In genomic region chr2:6944546-6944945, GRCh38 we compare ENCODE assay signal across 19 cellular contexts. TPM values are rescaled to one million over a fixed set of nuclear protein-coding genes. Genes with fewer than 3 reads are reported as not detected.
DNase-seq lines count a peak whose midpoint lies in the region; TF ChIP-seq lines count a peak whose summit lies in the region.
"Had no signal": no experiment of that assay in that cellular context is flagged by ENCODE, and none has a peak within 500 bp of the region (broad histone marks: within the 10 kb centered on the region; RNA-seq: fewer than 3 reads in every experiment).

No MANE protein-coding gene starts in this region.

- H3K79me2 ChIP-seq in H9 (ENCODE audit: insufficient read depth, low read length) (peaks cover 2% of the 10 kb centered on the region; the same call in 1 of the 2 replicates), PC-9 (ENCODE audit: low read depth) (no peaks in the 10 kb centered on the region)

- no peak overlapping the region for H3K18ac ChIP-seq in H9 (ENCODE audit: insufficient read length, low read depth, low read length)

- H3K9me3 Mint-ChIP-seq in activated CD4-positive, alpha-beta T cell treated with anti-CD3 and anti-CD28 coated beads, Interleukin-2, amount 10 ng/mL, durations not matched to agents 24 days and 14 days: no peaks in the 10 kb centered on the region
- H3K9me3 Mint-ChIP-seq in H9: no peaks in the 10 kb centered on the region

- peak overlapping the region; percentile 58 for H3K27ac ChIP-seq in cingulate gyrus (ENCODE audit: low read depth, low read length)
- peak overlapping the region; percentile 21 for H3K27ac ChIP-seq in layer of hippocampus (ENCODE audit: low read depth, low read length)
- H3K27ac ChIP-seq in temporal lobe (ENCODE audit: low read depth, low read length): peak overlapping the region; percentile 73
- no peak overlapping the region for H3K27ac ChIP-seq in H9 (ENCODE audit: insufficient read length, low read depth, low read length)
- H3K27ac ChIP-seq in PC-9: no peak overlapping the region
- H3K27ac ChIP-seq: 22Rv1 had no signal

- CTCF ChIA-PET in PC-9 (lab: Charles Lee): no interaction called here

- DNase-seq in activated CD4-positive, alpha-beta T cell treated with anti-CD3 and anti-CD28 coated beads, Interleukin-2, amount 10 ng/mL, durations not matched to agents 24 days and 14 days: peak; percentile 41
- DNase-seq in activated CD4-positive, alpha-beta T cell treated with anti-CD3 and anti-CD28 coated beads for 48 hours: no peak
- DNase-seq in H9: no peak
- no peak for DNase-seq in NCI-H2171 treated with DMSO at 0.1 percent for 48 hours (lab: John Stamatoyannopoulos, UW)
- DNase-seq in PC-9: no peak
- DNase-seq: BE2C, DMS 273 treated with DMSO at 0.1 percent for 48 hours, GF-D8, GOT3, NCI-H1436, NCI-H2029, NCI-H82, Peyer's patch, SHP77 had no signal

- intact Hi-C loops in activated CD4-positive, alpha-beta T cell treated with anti-CD3 and anti-CD28 coated beads, Interleukin-2, amount 10 ng/mL, durations not matched to agents 24 days and 14 days (cut with micrococcal nuclease): no loop called here
- intact Hi-C loops in PC-9 (cut with micrococcal nuclease; ENCODE audit: unreplicated experiment): no loop called here

- no peak overlapping the region for H2BK20ac ChIP-seq in H9 (ENCODE audit: low read depth, low read length, poor library complexity, severe bottlenecking)

- H3K9ac ChIP-seq in H9 (ENCODE audit: extremely low read depth, insufficient read length, low read length): no peak overlapping the region

- peaks cover 3% of the 10 kb centered on the region for H3K23me2 ChIP-seq in H9 (ENCODE audit: insufficient read length, low read depth, low read length, poor library complexity, severe bottlenecking)

- no peak overlapping the region for H2BK120ac ChIP-seq in H9 (ENCODE audit: low read depth, low read length, poor library complexity, severe bottlenecking)

- H2AFZ ChIP-seq in H9 (ENCODE audit: low read length): no peak overlapping the region
- no peak overlapping the region for H2AFZ ChIP-seq in PC-9

- H4K20me1 ChIP-seq in H9 (ENCODE audit: control insufficient read depth, insufficient read depth, insufficient read length): no peaks in the 10 kb centered on the region
- H4K20me1 ChIP-seq in PC-9 (ENCODE audit: insufficient read depth): no peaks in the 10 kb centered on the region

- TF ChIP-seq CTCF in H9 (conservative IDR thresholded peaks at IDR 0.05) (no peak), PC-9 (conservative IDR thresholded peaks at IDR 0.05) (no peak)

- H4K5ac ChIP-seq in H9 (ENCODE audit: insufficient read length, low read depth, low read length): no peak overlapping the region

- no peaks in the 10 kb centered on the region for H3K79me1 ChIP-seq in H9 (ENCODE audit: insufficient read depth, low read depth, low read length, poor library complexity, severe bottlenecking)

- no peak overlapping the region for H4K8ac ChIP-seq in H9 (replicated peaks; ENCODE audit: insufficient read length, low read depth, low read length)

- H3K27me3 ChIP-seq in layer of hippocampus (ENCODE audit: control insufficient read depth, insufficient read depth, low read length) (no peaks in the 10 kb centered on the region), H9 (ENCODE audit: insufficient read depth, low read length) (no peaks in the 10 kb centered on the region), PC-9 (ENCODE audit: insufficient read depth, low read depth) (no peaks in the 10 kb centered on the region)
- H3K27me3 ChIP-seq: BE2C, Peyer's patch had no signal

- H3K4me1 ChIP-seq in H9 (ENCODE audit: insufficient read depth, low read length): peaks cover 4% of the 10 kb centered on the region; the same call in 1 of the 2 replicates
- no peaks in the 10 kb centered on the region for H3K4me1 ChIP-seq in PC-9 (replicated peaks; ENCODE audit: insufficient read depth)

- H2AK5ac ChIP-seq in H9 (ENCODE audit: insufficient read length, low read length): no peak overlapping the region

- H3K9me3 ChIP-seq in H9 (ENCODE audit: control insufficient read depth, low read depth, low read length) (no peaks in the 10 kb centered on the region), PC-9 (ENCODE audit: insufficient read depth, low read depth) (no peaks in the 10 kb centered on the region)
- H3K9me3 ChIP-seq: BE2C, Peyer's patch had no signal

- no peak overlapping the region for H3K4me3 ChIP-seq in PC-9
- H3K4me3 ChIP-seq: K562, Peyer's patch had no signal

- H2BK5ac ChIP-seq in H9 (ENCODE audit: insufficient read length, low read length): no peak overlapping the region

- H3K23ac ChIP-seq in H9 (ENCODE audit: insufficient read length, low read depth, low read length): no peak overlapping the region

- H3K4me2 ChIP-seq in H9 (ENCODE audit: insufficient read depth, insufficient read length, low read length) (no peak overlapping the region), PC-9 (no peak overlapping the region)

- H3K4me1 Mint-ChIP-seq in activated CD4-positive, alpha-beta T cell treated with anti-CD3 and anti-CD28 coated beads, Interleukin-2, amount 10 ng/mL, durations not matched to agents 24 days and 14 days: peaks cover 44% of the 10 kb centered on the region
- peaks cover 9 to 22% of the 10 kb centered on the region in 2 experiments for H3K4me1 Mint-ChIP-seq in H9

- H3K27me3 Mint-ChIP-seq in activated CD4-positive, alpha-beta T cell treated with anti-CD3 and anti-CD28 coated beads, Interleukin-2, amount 10 ng/mL, durations not matched to agents 24 days and 14 days: no peaks in the 10 kb centered on the region
- no peaks in the 10 kb centered on the region; the same call in 1 of the 2 replicates for H3K27me3 Mint-ChIP-seq in H9 (ENCODE audit: low read depth)

- H2BK15ac ChIP-seq in H9 (ENCODE audit: low read depth, low read length): no peak overlapping the region

- no peak overlapping the region for H3K14ac ChIP-seq in H9 (ENCODE audit: insufficient read depth, low read length)

- no peaks in the 10 kb centered on the region for H3K36me3 ChIP-seq in PC-9 (ENCODE audit: low read depth)

- H2BK12ac ChIP-seq in H9 (ENCODE audit: insufficient read length, low read depth, low read length): no peak overlapping the region

- H3K27ac Mint-ChIP-seq in activated CD4-positive, alpha-beta T cell treated with anti-CD3 and anti-CD28 coated beads, Interleukin-2, amount 10 ng/mL, durations not matched to agents 24 days and 14 days: no peak overlapping the region
- no peak overlapping the region for H3K27ac Mint-ChIP-seq in H9

- H4K91ac ChIP-seq in H9 (ENCODE audit: insufficient read length, low read depth, low read length): no peak overlapping the region

- no peak overlapping the region for H3K4me3 Mint-ChIP-seq in activated CD4-positive, alpha-beta T cell treated with anti-CD3 and anti-CD28 coated beads, Interleukin-2, amount 10 ng/mL, durations not matched to agents 24 days and 14 days
- no peak overlapping the region for H3K4me3 Mint-ChIP-seq in H9

- WGBS in H9 (ENCODE audit: extremely low coverage, insufficient read length, low lambda C conversion rate): no CpG with 5 or more reads among the region's 5 CpGs

- no peaks in the 10 kb centered on the region for H3F3A ChIP-seq in PC-9 (ENCODE audit: insufficient read depth, low read depth)

- H3K9me2 ChIP-seq in PC-9 (ENCODE audit: insufficient read depth): no peaks in the 10 kb centered on the region

- no peak overlapping the region for H3K4ac ChIP-seq in H9 (ENCODE audit: low read depth, low read length)

- peaks cover 50% of the 10 kb centered on the region for H3K36me3 Mint-ChIP-seq in activated CD4-positive, alpha-beta T cell treated with anti-CD3 and anti-CD28 coated beads, Interleukin-2, amount 10 ng/mL, durations not matched to agents 24 days and 14 days (ENCODE audit: low read depth)
- peaks cover 17 to 24% (median 23%) of the 10 kb centered on the region in 3 experiments for H3K36me3 Mint-ChIP-seq in H9 (ENCODE audit: insufficient read depth in 1 of 3, low read depth in 3 of 3)

- no TSS peak for BruUV-seq in PC-9 (replicated peaks; lab: Mats Ljungman, UMichigan)

- POLR2A ChIA-PET in PC-9 (lab: Charles Lee; ENCODE audit: unreplicated experiment): no interaction called here

- H3K56ac ChIP-seq in H9 (ENCODE audit: insufficient read length, low read depth, low read length): no peak overlapping the region

- H3T11ph ChIP-seq in H9 (ENCODE audit: low read length): no peak overlapping the region

RNA-seq across cellular contexts. Expression of gene RNF144A, which starts 27.3 kb away (rescaled TPM):
- total RNA-seq in activated CD4-positive, alpha-beta T cell treated with anti-CD3 and anti-CD28 coated beads, Interleukin-2, amount 10 ng/mL, durations not matched to agents 24 days and 14 days: 22.1 and 23.0 TPM in 2 replicates
- 36.9 TPM for total RNA-seq in temporal lobe
- 9.8 and 10.6 TPM in 2 replicates for total RNA-seq in H9 (2021)
- total RNA-seq in PC-9 (2021): 0.94 and 1.1 TPM in 2 replicates

Comparison
In these comparisons a context has a peak if more than half of its experiments do, and no peak if none do; other contexts are left out.
1. H3K27ac ChIP-seq: peak in cingulate gyrus (single experiment), layer of hippocampus (single experiment) and temporal lobe (single experiment); none in H9 (single experiment) and PC-9 (single experiment).